In the genomic region with DNA sequence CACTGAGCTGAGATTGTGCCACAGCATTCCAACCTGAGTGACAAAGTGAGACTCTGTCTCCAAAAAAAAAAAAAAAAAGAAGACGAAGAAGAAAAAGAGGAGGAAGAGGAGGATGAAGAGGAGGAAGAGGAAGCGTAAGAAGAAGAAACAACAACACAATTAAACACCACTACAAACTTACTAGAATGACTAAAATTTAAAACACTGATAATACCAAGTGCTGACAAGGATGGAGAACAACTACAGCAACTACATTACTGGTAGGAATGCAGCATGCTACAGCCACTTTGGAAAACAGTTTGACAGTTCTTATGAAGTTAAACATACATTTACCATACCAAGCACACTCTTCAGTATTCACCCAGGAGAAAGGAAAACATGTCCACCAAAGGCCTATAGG, we compare ENCODE assay signal across 20 cellular contexts. TPM values are rescaled to one million over a fixed set of nuclear protein-coding genes. Genes with fewer than 3 reads are reported as not detected.
DNase-seq lines count a peak whose midpoint lies in the region; ATAC-seq, FAIRE-seq and TF ChIP-seq lines count a peak whose summit lies in the region.
"Had no signal": no experiment of that assay in that cellular context is flagged by ENCODE, and none has a peak within 500 bp of the region (broad histone marks: within the 10 kb centered on the region; RNA-seq: fewer than 3 reads in every experiment).

No MANE protein-coding gene starts in this region.

- no peak for DNase-seq in GM19239 (ENCODE audit: insufficient read length, low spot score)
- no peak for DNase-seq in central memory CD8-positive, alpha-beta T cell (ENCODE audit: low spot score in 2 of 2)
- DNase-seq in Right ventricle myocardium superior: no peak
- DNase-seq in esophagus muscularis mucosa (ENCODE audit: extremely low spot score): no peak
- DNase-seq: Caco-2; CD4-positive, CD25-positive, alpha-beta regulatory T cell; CD8-positive, alpha-beta T cell; DMS79; EL; GDM1; GOT3 had no signal

- H3K36me3 Mint-ChIP-seq in central memory CD8-positive, alpha-beta T cell (ENCODE audit: insufficient read depth): peaks cover 9% of the 10 kb centered on the region

- 70% methylated on average over 2 of the region's 2 CpGs for WGBS in esophagus muscularis mucosa

- no peaks in the 10 kb centered on the region for H3K9me3 Mint-ChIP-seq in central memory CD8-positive, alpha-beta T cell
- H3K9me3 Mint-ChIP-seq: CD8-positive, alpha-beta T cell had no signal

- no peak for TF ChIP-seq POLR2A in esophagus muscularis mucosa (IDR thresholded peaks at IDR 0.05; ENCODE audit: low read depth)

- intact Hi-C loops in Right ventricle myocardium superior (cut with DNase I) (no loop called here), esophagus muscularis mucosa (cut with DNase I) (no loop called here)

- H3K4me3 ChIP-seq in HEK293 (ENCODE audit: low read depth, low read length) (no peak overlapping the region), esophagus muscularis mucosa (no peak overlapping the region)
- H3K4me3 ChIP-seq: BLaER1, GM12878, HAP-1 had no signal

- no peaks in the 10 kb centered on the region for H3K9me3 ChIP-seq in HEK293 (ENCODE audit: control insufficient read depth, insufficient read depth, low read depth, low read length)
- no peaks in the 10 kb centered on the region for H3K9me3 ChIP-seq in esophagus muscularis mucosa
- H3K9me3 ChIP-seq: Caco-2, HAP-1 had no signal

- H3K4me1 Mint-ChIP-seq in central memory CD8-positive, alpha-beta T cell: peaks cover 44% of the 10 kb centered on the region

- H3K4me1 ChIP-seq in HEK293 (ENCODE audit: control insufficient read depth, insufficient read depth, low read length) (no peaks in the 10 kb centered on the region), esophagus muscularis mucosa (no peaks in the 10 kb centered on the region)
- H3K4me1 ChIP-seq: Caco-2, HAP-1 had no signal

- H3K4me3 Mint-ChIP-seq in central memory CD8-positive, alpha-beta T cell: no peak overlapping the region
- H3K4me3 Mint-ChIP-seq: B cell; CD4-positive, CD25-positive, alpha-beta regulatory T cell; CD8-positive, alpha-beta T cell had no signal

- peak; percentile 85 for FAIRE-seq in GM19239 (lab: Jason Lieb, UNC)
- FAIRE-seq: A204.1, H54 had no signal

- no peak for TF ChIP-seq CTCF in HEK293 (tag by site-specific recombination; IDR thresholded peaks at IDR 0.05)
- no peak for TF ChIP-seq CTCF in esophagus muscularis mucosa (IDR thresholded peaks at IDR 0.05)

- POLR2A ChIA-PET in HEK293 (lab: Yijun Ruan, JAX): no interaction called here

- ATAC-seq in central memory CD8-positive, alpha-beta T cell (replicated peaks; ENCODE audit: extremely low read depth, poor library complexity, severe bottlenecking): no peak
- ATAC-seq in Right ventricle myocardium superior (ENCODE audit: poor library complexity) (no peak), GM18907 (IDR thresholded peaks at IDR 0.05; ENCODE audit: unreplicated experiment) (no peak)
- ATAC-seq: CD8-positive, alpha-beta T cell; GM12878 had no signal

- H3K27me3 ChIP-seq in esophagus muscularis mucosa: no peaks in the 10 kb centered on the region
- H3K27me3 ChIP-seq: BLaER1 had no signal

- peak overlapping the region; percentile 87 for H3K27ac Mint-ChIP-seq in central memory CD8-positive, alpha-beta T cell (ENCODE audit: low read depth)
- H3K27ac Mint-ChIP-seq: B cell; CD8-positive, alpha-beta T cell had no signal

- TF ChIP-seq EP300 in esophagus muscularis mucosa (IDR thresholded peaks at IDR 0.05): no peak

- CTCF ChIA-PET in HEK293 (lab: Yijun Ruan, JAX): interaction anchor here (1.0 kb wide), 1 partner anchor 30 kb away, joined by 3 read pairs; no protein-coding TSS in a partner anchor

- no peak overlapping the region for H3K27ac ChIP-seq in HEK293 (ENCODE audit: extremely low read depth, low read depth, low read length)
- no peak overlapping the region for H3K27ac ChIP-seq in esophagus muscularis mucosa (replicated peaks in 1 of 4)
- H3K27ac ChIP-seq: BLaER1, C4-2B had no signal

- H3K36me3 ChIP-seq in HEK293 (ENCODE audit: control insufficient read depth in 2 of 2, insufficient read depth in 1 of 2, low read length in 2 of 2): no peaks in the 10 kb centered on the region
- H3K36me3 ChIP-seq in esophagus muscularis mucosa: no peaks in the 10 kb centered on the region
- H3K36me3 ChIP-seq: HAP-1 had no signal

- H3K27me3 Mint-ChIP-seq in central memory CD8-positive, alpha-beta T cell: no peaks in the 10 kb centered on the region
- H3K27me3 Mint-ChIP-seq: B cell; CD4-positive, CD25-positive, alpha-beta regulatory T cell had no signal

TF ChIP-seq in HEK293, 187 proteins besides CTCF, POLR2A, EP300 and RAD21:
- TF ChIP-seq, protein P1, sequence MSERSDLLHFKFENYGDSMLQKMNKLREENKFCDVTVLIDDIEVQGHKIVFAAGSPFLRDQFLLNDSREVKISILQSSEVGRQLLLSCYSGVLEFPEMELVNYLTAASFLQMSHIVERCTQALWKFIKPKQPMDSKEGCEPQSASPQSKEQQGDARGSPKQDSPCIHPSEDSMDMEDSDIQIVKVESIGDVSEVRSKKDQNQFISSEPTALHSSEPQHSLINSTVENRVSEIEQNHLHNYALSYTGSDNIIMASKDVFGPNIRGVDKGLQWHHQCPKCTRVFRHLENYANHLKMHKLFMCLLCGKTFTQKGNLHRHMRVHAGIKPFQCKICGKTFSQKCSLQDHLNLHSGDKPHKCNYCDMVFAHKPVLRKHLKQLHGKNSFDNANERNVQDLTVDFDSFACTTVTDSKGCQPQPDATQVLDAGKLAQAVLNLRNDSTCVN (tag by site-specific recombination; optimal IDR thresholded peaks at IDR 0.05): no peak
- TF ChIP-seq ZNF513 (tag by site-specific recombination; IDR thresholded peaks at IDR 0.05): peak; percentile 83
- TF ChIP-seq, protein P2, sequence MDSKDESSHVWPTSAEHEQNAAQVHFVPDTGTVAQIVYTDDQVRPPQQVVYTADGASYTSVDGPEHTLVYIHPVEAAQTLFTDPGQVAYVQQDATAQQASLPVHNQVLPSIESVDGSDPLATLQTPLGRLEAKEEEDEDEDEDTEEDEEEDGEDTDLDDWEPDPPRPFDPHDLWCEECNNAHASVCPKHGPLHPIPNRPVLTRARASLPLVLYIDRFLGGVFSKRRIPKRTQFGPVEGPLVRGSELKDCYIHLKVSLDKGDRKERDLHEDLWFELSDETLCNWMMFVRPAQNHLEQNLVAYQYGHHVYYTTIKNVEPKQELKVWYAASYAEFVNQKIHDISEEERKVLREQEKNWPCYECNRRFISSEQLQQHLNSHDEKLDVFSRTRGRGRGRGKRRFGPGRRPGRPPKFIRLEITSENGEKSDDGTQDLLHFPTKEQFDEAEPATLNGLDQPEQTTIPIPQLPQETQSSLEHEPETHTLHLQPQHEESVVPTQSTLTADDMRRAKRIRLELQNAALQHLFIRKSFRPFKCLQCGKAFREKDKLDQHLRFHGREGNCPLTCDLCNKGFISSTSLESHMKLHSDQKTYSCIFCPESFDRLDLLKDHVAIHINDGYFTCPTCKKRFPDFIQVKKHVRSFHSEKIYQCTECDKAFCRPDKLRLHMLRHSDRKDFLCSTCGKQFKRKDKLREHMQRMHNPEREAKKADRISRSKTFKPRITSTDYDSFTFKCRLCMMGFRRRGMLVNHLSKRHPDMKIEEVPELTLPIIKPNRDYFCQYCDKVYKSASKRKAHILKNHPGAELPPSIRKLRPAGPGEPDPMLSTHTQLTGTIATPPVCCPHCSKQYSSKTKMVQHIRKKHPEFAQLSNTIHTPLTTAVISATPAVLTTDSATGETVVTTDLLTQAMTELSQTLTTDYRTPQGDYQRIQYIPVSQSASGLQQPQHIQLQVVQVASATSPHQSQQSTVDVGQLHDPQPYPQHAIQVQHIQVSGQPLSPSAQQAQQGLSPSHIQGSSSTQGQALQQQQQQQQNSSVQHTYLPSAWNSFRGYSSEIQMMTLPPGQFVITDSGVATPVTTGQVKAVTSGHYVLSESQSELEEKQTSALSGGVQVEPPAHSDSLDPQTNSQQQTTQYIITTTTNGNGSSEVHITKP (tag by site-specific recombination; IDR thresholded peaks at IDR 0.05): no peak

RNA-seq across cellular contexts. Expression of gene LRBA, which starts 24.1 kb away (rescaled TPM):
- total RNA-seq in Right ventricle myocardium superior: 17.9 TPM
- 10 to 100 TPM; 13.3 to 21.2 (median 20.1) TPM for total RNA-seq in esophagus muscularis mucosa
